10 cellular contexts compared by ENCODE assay signal in the genomic region with DNA sequence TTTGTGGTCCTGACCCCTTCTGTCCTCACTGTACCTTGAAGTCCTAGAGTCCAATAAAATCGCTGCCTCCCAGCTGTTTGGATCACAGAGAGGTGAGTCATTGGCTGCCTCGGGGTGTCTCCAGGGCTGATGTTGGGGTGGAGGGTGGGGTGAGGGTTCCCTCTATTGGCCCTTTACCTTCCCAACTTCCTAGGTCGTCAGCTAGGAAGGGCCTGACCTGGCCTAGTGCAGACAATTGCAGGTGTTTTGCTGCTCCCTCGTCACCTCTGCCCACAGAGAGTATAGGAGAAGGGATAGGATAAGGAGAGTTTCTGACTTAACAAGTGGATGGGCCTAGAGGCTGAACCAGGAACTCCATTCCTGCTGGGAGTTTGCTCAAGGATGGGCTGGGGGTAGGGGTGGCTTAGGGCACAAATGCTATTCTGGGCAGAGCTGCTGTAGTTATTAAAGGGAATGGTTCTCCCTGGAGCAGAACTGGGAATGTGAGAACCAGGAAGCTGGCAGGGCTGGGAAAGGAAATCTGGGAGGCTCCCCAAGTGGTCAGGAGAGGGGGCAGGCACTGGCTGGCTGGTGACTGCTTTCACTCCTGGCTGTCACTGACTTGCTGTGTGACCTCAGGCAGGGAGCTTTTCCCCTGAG. TPM values are rescaled to one million over a fixed set of nuclear protein-coding genes. Genes with fewer than 3 reads are reported as not detected.
A peak's percentile ranks its signal among the peaks of the same experiment; 100 is the strongest.
DNase-seq lines count a peak whose midpoint lies in the region; ATAC-seq, FAIRE-seq and TF ChIP-seq lines count a peak whose summit lies in the region.
"Had no signal": no experiment of that assay in that cellular context is flagged by ENCODE, and none has a peak within 500 bp of the region (broad histone marks: within the 10 kb centered on the region; RNA-seq: fewer than 3 reads in every experiment).

No MANE protein-coding gene starts in this region.

- H3K27me3 ChIP-seq in SK-N-SH (ENCODE audit: insufficient read depth) (no peaks in the 10 kb centered on the region), NT2/D1 (ENCODE audit: insufficient read depth, insufficient read length) (peaks cover 22% of the 10 kb centered on the region)

- H2AFZ ChIP-seq in SK-N-SH (ENCODE audit: low read depth) = no peak overlapping the region

- peaks cover 4% of the 10 kb centered on the region for H3K27me3 Mint-ChIP-seq in memory B cell

- no peaks in the 10 kb centered on the region for H3K9me3 Mint-ChIP-seq in memory B cell

- H3K36me3 Mint-ChIP-seq in memory B cell = no peaks in the 10 kb centered on the region

- FAIRE-seq in D721Med (lab: Jason Lieb, UNC) = no peak
- FAIRE-seq: endometrium, GM18507 had no signal

- H3K4me1 ChIP-seq in SK-N-SH (ENCODE audit: control insufficient read depth in 1 of 2, insufficient read depth in 2 of 2, low read depth in 1 of 2, low read length in 1 of 2) (peaks cover 8 to 26% of the 10 kb centered on the region in 2 experiments; a peak in 3 of 4 replicates), NT2/D1 (ENCODE audit: insufficient read depth, insufficient read length) (peaks cover 6% of the 10 kb centered on the region)

- no peaks in the 10 kb centered on the region for H3K79me2 ChIP-seq in SK-N-SH (ENCODE audit: insufficient read depth)

- 53% methylated on average over 4 of the region's 4 CpGs for WGBS in SK-N-SH (ENCODE audit: low lambda C conversion rate)

- H3K9me2 ChIP-seq in SK-N-SH = no peaks in the 10 kb centered on the region

- no peak for DNase-seq in SK-N-SH
- DNase-seq in NT2/D1 (ENCODE audit: low read depth, low spot score) = no peak
- peak; percentile 16 for DNase-seq in dedifferentiated amniotic fluid mesenchymal stem cell (ENCODE audit: extremely low spot score)
- no peak for DNase-seq in memory B cell (ENCODE audit: low spot score in 2 of 2)
- no peak for DNase-seq in D721Med (ENCODE audit: insufficient read length, low spot score)
- no peak for DNase-seq in hippocampal formation (lab: John Stamatoyannopoulos, UW)

- H3K9ac ChIP-seq in SK-N-SH (peak overlapping the region; percentile 98; the same call in 1 of the 2 replicates), NT2/D1 (ENCODE audit: insufficient read length, low read depth) (peak overlapping the region; percentile 72)

- H3K4me3 ChIP-seq in SK-N-SH (ENCODE audit: low read depth in 2 of 2, low read length in 1 of 2) (peak overlapping the region; percentile 84 to 92; a peak in 3 of 4 replicates), NT2/D1 (ENCODE audit: insufficient read length, low read depth) (no peak overlapping the region)

- H3K36me3 ChIP-seq in SK-N-SH (replicated peaks in 1 of 2; ENCODE audit: control insufficient read depth in 1 of 2, insufficient read depth in 2 of 2, low read length in 1 of 2) (peaks cover 0 to 4% of the 10 kb centered on the region in 2 experiments), NT2/D1 (ENCODE audit: insufficient read depth, insufficient read length, low read length) (no peaks in the 10 kb centered on the region)

- H4K20me1 ChIP-seq in SK-N-SH (ENCODE audit: insufficient read depth) = peaks cover 2% of the 10 kb centered on the region; the same call in 1 of the 2 replicates

- peak overlapping the region; percentile 89 for H3K4me3 Mint-ChIP-seq in memory B cell

- TF ChIP-seq CTCF in SK-N-SH (IDR thresholded peaks at IDR 0.05) (peak; percentile 23; the same call in 1 of the 2 replicates), D721Med (IDR thresholded peaks at IDR 0.05; ENCODE audit: insufficient read depth, missing control alignments) (no peak)

- peak overlapping the region; percentile 89 for H3K4me2 ChIP-seq in SK-N-SH

- CTCF ChIA-PET in SK-N-SH (lab: Yijun Ruan, JAX) = interaction anchor here (0.6 to 1.7 kb wide), 10 partner anchors 9 to 393 kb away, joined by 3 to 8 read pairs (median 4); a partner anchor contains a TSS

- POLR2A ChIA-PET in SK-N-SH (lab: Yijun Ruan, JAX) = no interaction called here

- TF ChIP-seq RAD21 in SK-N-SH (IDR thresholded peaks at IDR 0.05; ENCODE audit: low read length) = no peak

- peaks cover 28% of the 10 kb centered on the region for H3K4me1 Mint-ChIP-seq in memory B cell

- H3K9me3 ChIP-seq in SK-N-SH (no peaks in the 10 kb centered on the region), NT2/D1 (ENCODE audit: insufficient read depth, low read length) (no peaks in the 10 kb centered on the region)

- peaks cover 17% of the 10 kb centered on the region for H3F3A ChIP-seq in SK-N-SH (replicated peaks; ENCODE audit: insufficient read depth)

- peak overlapping the region; percentile 86 to 94; a peak in 3 of 4 replicates for H3K27ac ChIP-seq in SK-N-SH (ENCODE audit: low read depth in 2 of 2, low read length in 1 of 2)

- no peak for TF ChIP-seq EP300 in SK-N-SH (IDR thresholded peaks at IDR 0.05; ENCODE audit: borderline replicate concordance in 1 of 2, low read depth in 1 of 2, low read length in 1 of 2)

- ATAC-seq in SK-N-SH treated with all-trans-retinoic acid at 6 μM for 48 hours (no peak), memory B cell (ENCODE audit: low read depth) (no peak), HG02970 (IDR thresholded peaks at IDR 0.05; ENCODE audit: low FRiP score, unreplicated experiment) (no peak)

- H3K27ac Mint-ChIP-seq in memory B cell = peak overlapping the region; percentile 99

TF ChIP-seq in SK-N-SH, 30 proteins besides CTCF, POLR2A, EP300 and RAD21 (continues in another document):
- TF ChIP-seq, protein P1, sequence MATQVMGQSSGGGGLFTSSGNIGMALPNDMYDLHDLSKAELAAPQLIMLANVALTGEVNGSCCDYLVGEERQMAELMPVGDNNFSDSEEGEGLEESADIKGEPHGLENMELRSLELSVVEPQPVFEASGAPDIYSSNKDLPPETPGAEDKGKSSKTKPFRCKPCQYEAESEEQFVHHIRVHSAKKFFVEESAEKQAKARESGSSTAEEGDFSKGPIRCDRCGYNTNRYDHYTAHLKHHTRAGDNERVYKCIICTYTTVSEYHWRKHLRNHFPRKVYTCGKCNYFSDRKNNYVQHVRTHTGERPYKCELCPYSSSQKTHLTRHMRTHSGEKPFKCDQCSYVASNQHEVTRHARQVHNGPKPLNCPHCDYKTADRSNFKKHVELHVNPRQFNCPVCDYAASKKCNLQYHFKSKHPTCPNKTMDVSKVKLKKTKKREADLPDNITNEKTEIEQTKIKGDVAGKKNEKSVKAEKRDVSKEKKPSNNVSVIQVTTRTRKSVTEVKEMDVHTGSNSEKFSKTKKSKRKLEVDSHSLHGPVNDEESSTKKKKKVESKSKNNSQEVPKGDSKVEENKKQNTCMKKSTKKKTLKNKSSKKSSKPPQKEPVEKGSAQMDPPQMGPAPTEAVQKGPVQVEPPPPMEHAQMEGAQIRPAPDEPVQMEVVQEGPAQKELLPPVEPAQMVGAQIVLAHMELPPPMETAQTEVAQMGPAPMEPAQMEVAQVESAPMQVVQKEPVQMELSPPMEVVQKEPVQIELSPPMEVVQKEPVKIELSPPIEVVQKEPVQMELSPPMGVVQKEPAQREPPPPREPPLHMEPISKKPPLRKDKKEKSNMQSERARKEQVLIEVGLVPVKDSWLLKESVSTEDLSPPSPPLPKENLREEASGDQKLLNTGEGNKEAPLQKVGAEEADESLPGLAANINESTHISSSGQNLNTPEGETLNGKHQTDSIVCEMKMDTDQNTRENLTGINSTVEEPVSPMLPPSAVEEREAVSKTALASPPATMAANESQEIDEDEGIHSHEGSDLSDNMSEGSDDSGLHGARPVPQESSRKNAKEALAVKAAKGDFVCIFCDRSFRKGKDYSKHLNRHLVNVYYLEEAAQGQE (IDR thresholded peaks at IDR 0.05; ENCODE audit: low read depth, low read length) = no peak
- TF ChIP-seq POLR2AphosphoS5 (IDR thresholded peaks at IDR 0.05; ENCODE audit: low read depth, low read length) (no peak), SIN3A (IDR thresholded peaks at IDR 0.05; ENCODE audit: borderline replicate concordance, low read depth, low read length) (no peak), EZH2phosphoT487 (IDR thresholded peaks at IDR 0.05; ENCODE audit: borderline replicate concordance, low read depth) (no peak)

TF ChIP-seq in SK-N-SH treated with all-trans-retinoic acid at 6 μM for 48 hours, 23 proteins besides CTCF, POLR2A, EP300 and RAD21 (continues in another document):
- TF ChIP-seq ZFP3 (CRISPR knock-in tag; IDR thresholded peaks at IDR 0.05) = no peak
- TF ChIP-seq GLIS3 (CRISPR knock-in tag; IDR thresholded peaks at IDR 0.05) = no peak
- TF ChIP-seq RARB (CRISPR knock-in tag; IDR thresholded peaks at IDR 0.05) = no peak
- TF ChIP-seq, protein P2, sequence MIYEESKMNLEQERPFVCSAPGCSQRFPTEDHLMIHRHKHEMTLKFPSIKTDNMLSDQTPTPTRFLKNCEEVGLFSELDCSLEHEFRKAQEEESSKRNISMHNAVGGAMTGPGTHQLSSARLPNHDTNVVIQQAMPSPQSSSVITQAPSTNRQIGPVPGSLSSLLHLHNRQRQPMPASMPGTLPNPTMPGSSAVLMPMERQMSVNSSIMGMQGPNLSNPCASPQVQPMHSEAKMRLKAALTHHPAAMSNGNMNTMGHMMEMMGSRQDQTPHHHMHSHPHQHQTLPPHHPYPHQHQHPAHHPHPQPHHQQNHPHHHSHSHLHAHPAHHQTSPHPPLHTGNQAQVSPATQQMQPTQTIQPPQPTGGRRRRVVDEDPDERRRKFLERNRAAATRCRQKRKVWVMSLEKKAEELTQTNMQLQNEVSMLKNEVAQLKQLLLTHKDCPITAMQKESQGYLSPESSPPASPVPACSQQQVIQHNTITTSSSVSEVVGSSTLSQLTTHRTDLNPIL (CRISPR knock-in tag; IDR thresholded peaks at IDR 0.05; ENCODE audit: low read depth) = no peak
- TF ChIP-seq ZNF70 (CRISPR knock-in tag; IDR thresholded peaks at IDR 0.05) = no peak
- no peak for TF ChIP-seq CSDC2 (CRISPR knock-in tag; IDR thresholded peaks at IDR 0.05)

RNA-seq across cellular contexts. Expression of a gene that starts 1.4 kb away (rescaled TPM):
- polyA plus RNA-seq in SK-N-SH (2012; rRNA removed) = 4.9 and 6.4 TPM in 2 replicates
- polyA plus RNA-seq in SK-N-SH (2012; cell fraction: cytosol; rRNA removed) = 6.0 and 7.1 TPM in 2 replicates
- polyA plus RNA-seq in SK-N-SH (2012; cell fraction: nucleus; rRNA removed) = 13.3 and 21.4 TPM in 2 replicates

RNA-seq across cellular contexts. Expression of a gene that starts 28.6 kb away (rescaled TPM):
- 40.3 and 49.3 TPM in 2 replicates for polyA plus RNA-seq in SK-N-SH (2012; rRNA removed)
- 38.3 and 46.8 TPM in 2 replicates for polyA plus RNA-seq in SK-N-SH (2012; cell fraction: cytosol; rRNA removed)
- 16.2 and 29.8 TPM in 2 replicates for polyA plus RNA-seq in SK-N-SH (2012; cell fraction: nucleus; rRNA removed)
